Comparison of ENCODE assay signal across 17 cellular contexts in genomic region chr1:6871300-6871972, GRCh38.
A peak's percentile ranks its signal among the peaks of the same experiment; 100 is the strongest.
DNase-seq lines count a peak whose midpoint lies in the region; ATAC-seq, FAIRE-seq and TF ChIP-seq lines count a peak whose summit lies in the region.
"Had no signal": no experiment of that assay in that cellular context is flagged by ENCODE, and none has a peak within 500 bp of the region (broad histone marks: within the 10 kb centered on the region; RNA-seq: fewer than 3 reads in every experiment).

No MANE protein-coding gene starts in this region.

- H3K4me2 ChIP-seq in astrocyte (ENCODE audit: low read length): no peak overlapping the region
- H3K4me2 ChIP-seq: BLaER1 treated with 17β-estradiol and CSF1 and Interleukin-3, amounts not matched to agents 10 nM and 100 nM had no signal

- peaks cover 74% of the 10 kb centered on the region for H3K4me1 Mint-ChIP-seq in HFFc6 (ENCODE audit: low read depth)
- peaks cover 43% of the 10 kb centered on the region for H3K4me1 Mint-ChIP-seq in astrocyte (ENCODE audit: low read depth, unreplicated experiment)
- peaks cover 51% of the 10 kb centered on the region for H3K4me1 Mint-ChIP-seq in WTC11

- H3K27ac ChIP-seq in astrocyte (ENCODE audit: low read depth, low read length) (no peak overlapping the region), liver (ENCODE audit: low read depth in 1 of 2, low read length in 2 of 2) (no peak overlapping the region), dorsolateral prefrontal cortex (peak overlapping the region in 2 of 59 donors; percentile 54 to 62)
- H3K27ac ChIP-seq: BLaER1 treated with 17β-estradiol and CSF1 and Interleukin-3, amounts not matched to agents 10 nM and 100 nM had no signal

- WGBS in liver: 89% methylated on average over 3 of the region's 3 CpGs

- H3K27ac Mint-ChIP-seq in HFFc6 (peak overlapping the region; percentile 89; the same call in 1 of the 2 replicates), astrocyte (ENCODE audit: unreplicated experiment) (no peak overlapping the region), WTC11 (no peak overlapping the region)
- H3K27ac Mint-ChIP-seq: CD8-positive, alpha-beta T cell had no signal

- H3K27me3 ChIP-seq in astrocyte (ENCODE audit: insufficient read depth, low read length) (no peaks in the 10 kb centered on the region), liver (ENCODE audit: control insufficient read depth in 4 of 4, insufficient read depth in 4 of 4, low read length in 3 of 4) (no peaks in the 10 kb centered on the region), dorsolateral prefrontal cortex (no peaks in the 10 kb centered on the region)
- H3K27me3 ChIP-seq: BLaER1 treated with 17β-estradiol and CSF1 and Interleukin-3, amounts not matched to agents 10 nM and 100 nM had no signal

- no peaks in the 10 kb centered on the region for H3K9me3 ChIP-seq in astrocyte (ENCODE audit: insufficient read depth, low read depth, low read length)
- no peaks in the 10 kb centered on the region for H3K9me3 ChIP-seq in liver (ENCODE audit: control insufficient read depth in 4 of 4, low read length in 3 of 4)
- H3K9me3 ChIP-seq: BLaER1 treated with 17β-estradiol and CSF1 and Interleukin-3, amounts not matched to agents 10 nM and 100 nM; HAP-1 had no signal

- H3K36me3 Mint-ChIP-seq in HFFc6 (ENCODE audit: low read depth) (peaks cover 10% of the 10 kb centered on the region), astrocyte (ENCODE audit: low read depth, unreplicated experiment) (peaks cover 2% of the 10 kb centered on the region), WTC11 (no peaks in the 10 kb centered on the region; the same call in 1 of the 2 replicates)

- CTCF ChIA-PET in WTC11 (lab: Charles Lee): interaction anchor here (1.1 kb wide), 1 partner anchor 307 kb away, joined by 3 read pairs; no protein-coding TSS in a partner anchor

- H3K4me1 ChIP-seq in astrocyte (ENCODE audit: insufficient read depth, low read length): peaks cover 44% of the 10 kb centered on the region
- H3K4me1 ChIP-seq in liver (ENCODE audit: control insufficient read depth in 4 of 4, insufficient read depth in 4 of 4, low read length in 3 of 4): peaks cover 0 to 8% (median 2%) of the 10 kb centered on the region in 4 donors

- peak; percentile 28 for FAIRE-seq in G401.6 (lab: Jason Lieb, UNC)
- no peak for FAIRE-seq in astrocyte (lab: Jason Lieb, UNC)

- H3K79me2 ChIP-seq in astrocyte (ENCODE audit: insufficient read depth, low read length): peaks cover 31% of the 10 kb centered on the region

- no peak for TF ChIP-seq RAD21 in liver (IDR thresholded peaks at IDR 0.05)

- POLR2A ChIA-PET in WTC11 (lab: Charles Lee): no interaction called here

- intact Hi-C loops in dorsolateral prefrontal cortex (cut with DNase I): no loop called here

- no peak for TF ChIP-seq CTCF in HFFc6 (IDR thresholded peaks at IDR 0.05)
- no peak for TF ChIP-seq CTCF in astrocyte (IDR thresholded peaks at IDR 0.05; ENCODE audit: insufficient read depth, low read depth, low read length)
- no peak for TF ChIP-seq CTCF in liver (IDR thresholded peaks at IDR 0.05; ENCODE audit: low read depth, low read length, missing input control)
- no peak for TF ChIP-seq CTCF in dorsolateral prefrontal cortex (IDR thresholded peaks at IDR 0.05 in 54 of 56, conservative IDR thresholded peaks at IDR 0.05 in 2 of 56; ENCODE audit: low read depth in 1 of 56, partially characterized antibody in 56 of 56)
- TF ChIP-seq CTCF in WTC11 (IDR thresholded peaks at IDR 0.05): no peak

- ATAC-seq in WTC11: no peak
- ATAC-seq: CD8-positive, alpha-beta T cell had no signal

- H3K9ac ChIP-seq in astrocyte (ENCODE audit: low read length) (no peak overlapping the region), liver (ENCODE audit: low read depth in 1 of 2, low read length in 2 of 2) (no peak overlapping the region)
- H3K9ac ChIP-seq: BLaER1 treated with 17β-estradiol and CSF1 and Interleukin-3, amounts not matched to agents 10 nM and 100 nM had no signal

- no peak overlapping the region for H2AFZ ChIP-seq in astrocyte (ENCODE audit: low read depth, low read length)

- H3K27me3 Mint-ChIP-seq in HFFc6 (ENCODE audit: insufficient read depth): no peaks in the 10 kb centered on the region
- no peaks in the 10 kb centered on the region for H3K27me3 Mint-ChIP-seq in astrocyte (ENCODE audit: low read depth, unreplicated experiment)
- H3K27me3 Mint-ChIP-seq in WTC11 (ENCODE audit: low read depth): no peaks in the 10 kb centered on the region

- H3K4me3 Mint-ChIP-seq in HFFc6 (peak overlapping the region; percentile 33), astrocyte (ENCODE audit: unreplicated experiment) (peak overlapping the region; percentile 50), WTC11 (no peak overlapping the region)
- H3K4me3 Mint-ChIP-seq: CD8-positive, alpha-beta T cell had no signal

- DNase-seq in HFFc6 (no peak), astrocyte (ENCODE audit: low read depth) (no peak), dorsolateral prefrontal cortex (no peak), WTC11 (ENCODE audit: low spot score) (no peak), amygdala (lab: John Stamatoyannopoulos, UW) (no peak), ureter (ENCODE audit: low spot score) (no peak)
- DNase-seq: CD8-positive, alpha-beta T cell; DMS53; MV-4-11; NCI-H1417; NCI-H187 treated with DMSO at 0.1 percent for 48 hours; NCI-H526; SW 1271 had no signal

- peaks cover 8% of the 10 kb centered on the region for H4K20me1 ChIP-seq in astrocyte (ENCODE audit: insufficient read depth, low read length)

- H3K9me3 Mint-ChIP-seq in HFFc6 (no peaks in the 10 kb centered on the region), astrocyte (ENCODE audit: unreplicated experiment) (no peaks in the 10 kb centered on the region), WTC11 (no peaks in the 10 kb centered on the region)
- H3K9me3 Mint-ChIP-seq: CD8-positive, alpha-beta T cell had no signal

- H3K36me3 ChIP-seq in astrocyte (ENCODE audit: insufficient read depth, low read length): no peaks in the 10 kb centered on the region
- H3K36me3 ChIP-seq in liver (ENCODE audit: control insufficient read depth in 4 of 4, insufficient read depth in 3 of 4, low read depth in 1 of 4, low read length in 3 of 4): peaks cover 0 to 1% (median 0%) of the 10 kb centered on the region in 4 donors
- H3K36me3 ChIP-seq: HAP-1 had no signal

- H3K4me3 ChIP-seq in astrocyte (ENCODE audit: insufficient read depth, low read depth, low read length) (no peak overlapping the region), liver (ENCODE audit: low read depth in 1 of 3, low read length in 3 of 3) (no peak overlapping the region), dorsolateral prefrontal cortex (peak overlapping the region in 1 of 59 donors; percentile 55)
- H3K4me3 ChIP-seq: BLaER1 treated with 17β-estradiol and CSF1 and Interleukin-3, amounts not matched to agents 10 nM and 100 nM; HAP-1 had no signal

TF ChIP-seq in liver, 16 proteins besides CTCF, POLR2A, EP300 and RAD21:
- TF ChIP-seq NR2F2 (IDR thresholded peaks at IDR 0.05): peak; percentile 76
- no peak for TF ChIP-seq FOXA2 (IDR thresholded peaks at IDR 0.05)

TF ChIP-seq in WTC11, 78 proteins besides CTCF, POLR2A, EP300 and RAD21:
- TF ChIP-seq PRDM15 (CRISPR knock-in tag; IDR thresholded peaks at IDR 0.05): no peak
- TF ChIP-seq FOXK1 (CRISPR knock-in tag; IDR thresholded peaks at IDR 0.05): no peak
- no peak for TF ChIP-seq ZNF512 (CRISPR knock-in tag; IDR thresholded peaks at IDR 0.05; ENCODE audit: borderline replicate concordance)
- TF ChIP-seq CREM (CRISPR knock-in tag; IDR thresholded peaks at IDR 0.05): no peak
- TF ChIP-seq ZNF416 (CRISPR knock-in tag; IDR thresholded peaks at IDR 0.05): no peak
